In genomic region chr21:43884012-43884860, GRCh38 we compare ENCODE assay signal across 8 cellular contexts. TPM values are rescaled to one million over a fixed set of nuclear protein-coding genes. Genes with fewer than 3 reads are reported as not detected.
A peak's percentile ranks its signal among the peaks of the same experiment; 100 is the strongest.
DNase-seq lines count a peak whose midpoint lies in the region; ATAC-seq and TF ChIP-seq lines count a peak whose summit lies in the region.

No MANE protein-coding gene starts in this region.

- H3K4me1 Mint-ChIP-seq in endodermal cell: peaks cover 13% of the 10 kb centered on the region

- peak overlapping the region; percentile 51 for H3K18ac ChIP-seq in trophoblast cell (ENCODE audit: low read length)

- H2BK5ac ChIP-seq in trophoblast cell (ENCODE audit: low read depth, low read length, poor library complexity): no peak overlapping the region

- H3K36me3 ChIP-seq in SJSA1 (peaks cover 53% of the 10 kb centered on the region), endodermal cell (ENCODE audit: control insufficient read depth, insufficient read depth, low read length) (peaks cover 8% of the 10 kb centered on the region), trophoblast cell (ENCODE audit: control insufficient read depth in 1 of 2, insufficient read depth in 2 of 2, low read length in 2 of 2) (no peaks in the 10 kb centered on the region)

- peaks cover 4% of the 10 kb centered on the region for H3K79me1 ChIP-seq in trophoblast cell (ENCODE audit: low read length)

- H2AFZ ChIP-seq in trophoblast cell (ENCODE audit: insufficient read depth, low read length, poor library complexity): peak overlapping the region; percentile 12

- DNase-seq in activated CD4-positive, CD25-positive, alpha-beta regulatory T cell treated with anti-CD3 and anti-CD28 coated beads, Interleukin-2, amount 50 U/mL, for 72 hours: no peak
- DNase-seq in SJSA1 (ENCODE audit: low read depth in 1 of 2, low spot score in 2 of 2) (peak; percentile 91 to 94), endodermal cell (peak; percentile 91), trophoblast cell (peak; percentile 42 to 59), NCI-H2171 treated with DMSO at 0.1 percent for 48 hours (lab: John Stamatoyannopoulos, UW) (no peak), NCI-H526 treated with DMSO at 0.1 percent for 48 hours (lab: John Stamatoyannopoulos, UW) (no peak)

- H2BK120ac ChIP-seq in trophoblast cell (ENCODE audit: insufficient read depth, low read length, poor library complexity): peak overlapping the region; percentile 35

- H3K14ac ChIP-seq in trophoblast cell (ENCODE audit: low read length): peak overlapping the region; percentile 1

- peak; percentile 71 to 72 for ATAC-seq in activated CD4-positive, CD25-positive, alpha-beta regulatory T cell treated with anti-CD3 and anti-CD28 coated beads, Interleukin-2, amount 50 U/mL, for 24 hours
- ATAC-seq in GM21737 (IDR thresholded peaks at IDR 0.05; ENCODE audit: unreplicated experiment): no peak

- peaks cover 2% of the 10 kb centered on the region for H3K79me2 ChIP-seq in trophoblast cell (ENCODE audit: control insufficient read depth, insufficient read depth, low read length, poor library complexity)

- no peak overlapping the region for H3K4ac ChIP-seq in trophoblast cell (ENCODE audit: low read depth, low read length)

- no peaks in the 10 kb centered on the region for H3K9me3 ChIP-seq in SJSA1 (replicated peaks)
- H3K9me3 ChIP-seq in endodermal cell (ENCODE audit: control insufficient read depth, low read length): no peaks in the 10 kb centered on the region
- no peaks in the 10 kb centered on the region for H3K9me3 ChIP-seq in trophoblast cell (ENCODE audit: insufficient read depth, low read depth, low read length)

- peak overlapping the region; percentile 61 for H4K91ac ChIP-seq in trophoblast cell (ENCODE audit: low read depth, low read length)

- TF ChIP-seq CTCF in endodermal cell (conservative IDR thresholded peaks at IDR 0.05): no peak

- H3K27ac Mint-ChIP-seq in endodermal cell: peak overlapping the region; percentile 89

- H2AK5ac ChIP-seq in trophoblast cell (ENCODE audit: low read length): peak overlapping the region; percentile 31

- peak overlapping the region; percentile 16 for H2BK12ac ChIP-seq in trophoblast cell (ENCODE audit: low read length)

- H3K4me1 ChIP-seq in SJSA1 (replicated peaks) (peaks cover 67% of the 10 kb centered on the region), endodermal cell (ENCODE audit: control insufficient read depth, insufficient read depth, low read length) (peaks cover 6% of the 10 kb centered on the region), trophoblast cell (ENCODE audit: control insufficient read depth in 1 of 2, insufficient read depth in 2 of 2, low read length in 2 of 2) (peaks cover 8 to 12% of the 10 kb centered on the region in 2 experiments)

- H3K4me2 ChIP-seq in trophoblast cell (ENCODE audit: low read length): no peak overlapping the region

- peak overlapping the region; percentile 71 for H3K9ac ChIP-seq in endodermal cell (ENCODE audit: extremely low read depth, low read length, poor library complexity, severe bottlenecking)
- H3K9ac ChIP-seq in trophoblast cell (ENCODE audit: low read length): no peak overlapping the region

- no peak overlapping the region for H3K23ac ChIP-seq in trophoblast cell (ENCODE audit: low read length)

- H3K27me3 Mint-ChIP-seq in endodermal cell (ENCODE audit: insufficient read depth): no peaks in the 10 kb centered on the region

- no peak overlapping the region for H4K12ac ChIP-seq in trophoblast cell (ENCODE audit: low read depth, low read length)

- peaks cover 9% of the 10 kb centered on the region for H3K36me3 Mint-ChIP-seq in endodermal cell (ENCODE audit: low read depth)

- no peak overlapping the region for H3K4me3 ChIP-seq in SJSA1
- peak overlapping the region; percentile 35 for H3K4me3 ChIP-seq in endodermal cell (ENCODE audit: low read length)
- no peak overlapping the region for H3K4me3 ChIP-seq in trophoblast cell (ENCODE audit: low read depth, low read length)

- H4K8ac ChIP-seq in trophoblast cell (ENCODE audit: low read depth, low read length): peak overlapping the region; percentile 9

- H3K27me3 ChIP-seq in SJSA1 (replicated peaks) (no peaks in the 10 kb centered on the region), endodermal cell (ENCODE audit: control insufficient read depth, insufficient read depth, low read length, poor library complexity, severe bottlenecking) (no peaks in the 10 kb centered on the region), trophoblast cell (ENCODE audit: insufficient read depth, low read length) (no peaks in the 10 kb centered on the region)

- H3K4me3 Mint-ChIP-seq in endodermal cell: peak overlapping the region; percentile 28

- H3K9me3 Mint-ChIP-seq in endodermal cell: no peaks in the 10 kb centered on the region

- 36 to 38% methylated on average over 8 to 15 of the region's 16 CpGs for WGBS in endodermal cell (ENCODE audit: insufficient coverage in 1 of 2, insufficient read length in 1 of 2), 2 experiments
- WGBS in trophoblast cell (ENCODE audit: extremely low coverage, insufficient coverage, insufficient read length): no CpG with 5 or more reads among the region's 16 CpGs

- H3K27ac ChIP-seq in SJSA1: peak overlapping the region; percentile 93
- H3K27ac ChIP-seq in endodermal cell (ENCODE audit: low read depth, low read length): peak overlapping the region; percentile 47
- no peak overlapping the region for H3K27ac ChIP-seq in trophoblast cell (ENCODE audit: low read depth, low read length)

RNA-seq across cellular contexts. Expression of gene AGPAT3, which starts 19.2 kb away (rescaled TPM):
- 43.5 and 66.9 TPM in 2 replicates for total RNA-seq in SJSA1 (2014; rRNA removed; shearing (Covaris generic))
- total RNA-seq in endodermal cell: 10 to 100 TPM; 44.0 to 74.4 TPM
- 22.2 TPM for polyA plus RNA-seq in endodermal cell (2013, experiment 1 of 2)
- 21.4 TPM for polyA plus RNA-seq in endodermal cell (2013, experiment 2 of 2)
- 9.7 and 10.3 TPM in 2 replicates for polyA plus RNA-seq in trophoblast cell (2013)

Comparison
In these comparisons a context has a peak if more than half of its experiments do, and no peak if none do; other contexts are left out.
1. DNase-seq: peak in SJSA1 (2 of 2), endodermal cell (single experiment) and trophoblast cell (2 of 2); none in activated CD4-positive, CD25-positive, alpha-beta regulatory T cell treated with anti-CD3 and anti-CD28 coated beads, Interleukin-2, amount 50 U/mL, for 72 hours (single experiment), NCI-H2171 treated with DMSO at 0.1 percent for 48 hours (single experiment) and NCI-H526 treated with DMSO at 0.1 percent for 48 hours (single experiment).